20 cellular contexts compared by ENCODE assay signal in the genomic region with DNA sequence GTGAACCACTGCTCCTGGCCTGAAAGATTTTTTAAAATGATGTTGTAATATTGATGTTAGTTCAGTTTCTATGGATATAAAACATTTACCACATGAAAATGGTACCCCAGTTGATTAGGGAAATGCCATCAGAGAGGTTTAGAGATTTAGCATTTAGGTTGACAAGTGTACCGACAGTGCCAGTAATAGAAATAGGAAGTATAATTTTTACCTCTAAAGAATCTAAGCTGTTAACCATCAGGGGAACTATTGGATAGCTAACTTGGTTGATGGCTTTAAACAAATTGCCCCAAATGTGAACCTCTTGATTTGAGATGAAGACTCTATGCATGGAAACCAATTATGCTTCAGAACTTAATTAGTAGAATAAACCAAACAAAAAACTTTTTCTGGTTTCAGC. TPM values are rescaled to one million over a fixed set of nuclear protein-coding genes. Genes with fewer than 3 reads are reported as not detected.
DNase-seq lines count a peak whose midpoint lies in the region; ATAC-seq and TF ChIP-seq lines count a peak whose summit lies in the region.
"Had no signal": no experiment of that assay in that cellular context is flagged by ENCODE, and none has a peak within 500 bp of the region (broad histone marks: within the 10 kb centered on the region; RNA-seq: fewer than 3 reads in every experiment).

No MANE protein-coding gene starts in this region.

- no peak overlapping the region for H3K27ac Mint-ChIP-seq in T-helper 2 cell treated with Interferon-gamma antibody and Interleukin-4, amounts not matched to agents 5 μg/mL and 100 μg/mL, for 36 hours
- H3K27ac Mint-ChIP-seq in IgD-negative memory B cell (peak overlapping the region in 1 of 3 donors; percentile 60), progenitor cell of endocrine pancreas (peak overlapping the region; percentile 62)
- peak overlapping the region; percentile 48 for H3K27ac Mint-ChIP-seq in activated T-helper 17 cell treated with anti-CD3 and anti-CD28 coated beads, Interleukin-2, amount 50 U/mL, for 72 hours

- no peaks in the 10 kb centered on the region for H3K27me3 Mint-ChIP-seq in T-helper 2 cell treated with Interferon-gamma antibody and Interleukin-4, amounts not matched to agents 5 μg/mL and 100 μg/mL, for 36 hours (ENCODE audit: low read depth)
- H3K27me3 Mint-ChIP-seq in IgD-negative memory B cell (no peaks in the 10 kb centered on the region), progenitor cell of endocrine pancreas (no peaks in the 10 kb centered on the region)
- no peaks in the 10 kb centered on the region for H3K27me3 Mint-ChIP-seq in activated T-helper 17 cell treated with anti-CD3 and anti-CD28 coated beads, Interleukin-2, amount 50 U/mL, for 72 hours

- H3K4me1 Mint-ChIP-seq in T-helper 2 cell treated with Interferon-gamma antibody and Interleukin-4, amounts not matched to agents 5 μg/mL and 100 μg/mL, for 36 hours (ENCODE audit: low read depth): peaks cover 56% of the 10 kb centered on the region
- H3K4me1 Mint-ChIP-seq in IgD-negative memory B cell (peaks cover 14 to 42% (median 17%) of the 10 kb centered on the region in 3 donors), progenitor cell of endocrine pancreas (ENCODE audit: low read depth) (peaks cover 21% of the 10 kb centered on the region)
- H3K4me1 Mint-ChIP-seq in activated T-helper 17 cell treated with anti-CD3 and anti-CD28 coated beads, Interleukin-2, amount 50 U/mL, for 72 hours: peaks cover 40% of the 10 kb centered on the region

- peak overlapping the region; percentile 19 for H3K4me3 Mint-ChIP-seq in T-helper 2 cell treated with Interferon-gamma antibody and Interleukin-4, amounts not matched to agents 5 μg/mL and 100 μg/mL, for 36 hours
- peak overlapping the region in 3 of 4 donors; percentile 56 to 72 (median 59) for H3K4me3 Mint-ChIP-seq in IgD-negative memory B cell
- peak overlapping the region; percentile 88 for H3K4me3 Mint-ChIP-seq in activated T-helper 17 cell treated with anti-CD3 and anti-CD28 coated beads, Interleukin-2, amount 50 U/mL, for 72 hours
- no peak overlapping the region for H3K4me3 Mint-ChIP-seq in progenitor cell of endocrine pancreas (ENCODE audit: low read depth)
- H3K4me3 Mint-ChIP-seq: CD14-positive monocyte had no signal

- peaks cover 78% of the 10 kb centered on the region for H3K36me3 Mint-ChIP-seq in T-helper 2 cell treated with Interferon-gamma antibody and Interleukin-4, amounts not matched to agents 5 μg/mL and 100 μg/mL, for 36 hours (ENCODE audit: low read depth)
- H3K36me3 Mint-ChIP-seq in IgD-negative memory B cell (no peaks in the 10 kb centered on the region), progenitor cell of endocrine pancreas (ENCODE audit: insufficient read depth) (peaks cover 8% of the 10 kb centered on the region)
- H3K36me3 Mint-ChIP-seq in activated T-helper 17 cell treated with anti-CD3 and anti-CD28 coated beads, Interleukin-2, amount 50 U/mL, for 72 hours (ENCODE audit: low read depth): peaks cover 100% of the 10 kb centered on the region

- no peak for ATAC-seq in activated T-helper 17 cell treated with anti-CD3 and anti-CD28 coated beads, Interleukin-2, amount 50 U/mL, for 72 hours (replicated peaks)
- no peak for ATAC-seq in GM18870 (IDR thresholded peaks at IDR 0.05; ENCODE audit: unreplicated experiment)

- TF ChIP-seq CTCF in progenitor cell of endocrine pancreas (IDR thresholded peaks at IDR 0.05; ENCODE audit: unreplicated experiment): no peak

- no peak for DNase-seq in T-helper 2 cell treated with Interferon-gamma antibody and Interleukin-4, amounts not matched to agents 5 μg/mL and 100 μg/mL, for 36 hours (ENCODE audit: low spot score)
- DNase-seq in T-helper 2 cell: no peak
- DNase-seq in progenitor cell of endocrine pancreas (ENCODE audit: low spot score, unreplicated experiment): no peak
- no peak for DNase-seq in SKM-1 (lab: John Stamatoyannopoulos, UW; ENCODE audit: unreplicated experiment)
- DNase-seq in activated effector memory CD4-positive, alpha-beta T cell treated with anti-CD3 and anti-CD28 coated beads, Interleukin-2, amount 50 U/mL, for 16 hours: no peak
- DNase-seq: DMS53, GOT3, NCI-H1105, NCI-H1930, NCI-H510A treated with DMSO at 0.1 percent for 48 hours, OCI-M1, RPMI8226, SJCRH30, T-helper 1 cell had no signal

- no peaks in the 10 kb centered on the region for H3K9me3 Mint-ChIP-seq in T-helper 2 cell treated with Interferon-gamma antibody and Interleukin-4, amounts not matched to agents 5 μg/mL and 100 μg/mL, for 36 hours
- H3K9me3 Mint-ChIP-seq in IgD-negative memory B cell (no peaks in the 10 kb centered on the region), progenitor cell of endocrine pancreas (ENCODE audit: low read depth) (no peaks in the 10 kb centered on the region)
- no peaks in the 10 kb centered on the region for H3K9me3 Mint-ChIP-seq in activated T-helper 17 cell treated with anti-CD3 and anti-CD28 coated beads, Interleukin-2, amount 50 U/mL, for 72 hours
- H3K9me3 Mint-ChIP-seq: CD14-positive monocyte had no signal

RNA-seq across cellular contexts. Expression of a gene that starts 6.4 kb away (rescaled TPM):
- 43.3 TPM for polyA plus RNA-seq in IgD-negative memory B cell
- 100 to 1,000 TPM; 115 to 214 TPM for total RNA-seq in activated T-helper 17 cell treated with anti-CD3 and anti-CD28 coated beads, Interleukin-2, amount 50 U/mL, for 72 hours
- 86.6 and 87.3 TPM in 2 replicates for total RNA-seq in progenitor cell of endocrine pancreas

RNA-seq across cellular contexts. Expression of a gene that starts 47.0 kb away (rescaled TPM):
- polyA plus RNA-seq in IgD-negative memory B cell: 1.4 TPM
- 10 to 100 TPM; 18.3 to 43.5 TPM for total RNA-seq in activated T-helper 17 cell treated with anti-CD3 and anti-CD28 coated beads, Interleukin-2, amount 50 U/mL, for 72 hours
- 4.6 and 5.2 TPM in 2 replicates for total RNA-seq in progenitor cell of endocrine pancreas
- total RNA-seq: A172, M059J, SJCRH30 had no signal
